15 cellular contexts compared by ENCODE assay signal in genomic region chr21:43959231-43960041, GRCh38. TPM values are rescaled to one million over a fixed set of nuclear protein-coding genes. Genes with fewer than 3 reads are reported as not detected.
DNase-seq lines count a peak whose midpoint lies in the region; ATAC-seq, FAIRE-seq and TF ChIP-seq lines count a peak whose summit lies in the region.
"Had no signal": no experiment of that assay in that cellular context is flagged by ENCODE, and none has a peak within 500 bp of the region (broad histone marks: within the 10 kb centered on the region; RNA-seq: fewer than 3 reads in every experiment).

No MANE protein-coding gene starts in this region.

- CTCF ChIA-PET in HepG2 (lab: Yijun Ruan, JAX; ENCODE audit: low intra/inter-chr PET ratio, low total read pairs), result no interaction called here

- H3K9ac ChIP-seq in HepG2 (ENCODE audit: insufficient read depth, low read depth, low read length), result no peak overlapping the region

- peak; percentile 37 for ATAC-seq in activated naive CD8-positive, alpha-beta T cell treated with anti-CD3 and anti-CD28 coated beads, Interleukin-2, amount 10 ng/mL, durations not matched to agents 7 days and 5 days (ENCODE audit: low read depth)
- ATAC-seq in RWPE2 (ENCODE audit: low read depth) (0 out of 3 replicates have a peak, but pooled peaks have one; percentile 14), HepG2 (no peak; the same call in 1 of the 3 replicates), upper lobe of right lung (peak; percentile 11)
- ATAC-seq: left cardiac atrium, sciatic nerve had no signal

- no peak for TF ChIP-seq CTCF in RWPE2 (IDR thresholded peaks at IDR 0.05; ENCODE audit: poor library complexity, severe bottlenecking)
- TF ChIP-seq CTCF in HepG2 (CRISPR knock-in tag; IDR thresholded peaks at IDR 0.05), result no peak
- no peak for TF ChIP-seq CTCF in upper lobe of right lung (IDR thresholded peaks at IDR 0.05)

- no TSS peak for BruUV-seq in HepG2 (replicated peaks; lab: Mats Ljungman, UMichigan)

- TF ChIP-seq POLR2A in HepG2 (IDR thresholded peaks at IDR 0.05; ENCODE audit: insufficient read depth in 1 of 2, low read depth in 2 of 2, low read length in 2 of 2), result no peak

- no peak overlapping the region for H3K27ac Mint-ChIP-seq in activated naive CD8-positive, alpha-beta T cell treated with anti-CD3 and anti-CD28 coated beads, Interleukin-2, amount 10 ng/mL, durations not matched to agents 7 days and 5 days
- no peak overlapping the region for H3K27ac Mint-ChIP-seq in activated naive CD8-positive, alpha-beta T cell treated with anti-CD3 and anti-CD28 coated beads for 36 hours

- H3K9me3 ChIP-seq in RWPE2 (ENCODE audit: severe bottlenecking) (no peaks in the 10 kb centered on the region), HepG2 (ENCODE audit: low read length) (no peaks in the 10 kb centered on the region), upper lobe of right lung (no peaks in the 10 kb centered on the region)
- H3K9me3 ChIP-seq: ascending aorta had no signal

- no peak for TF ChIP-seq RAD21 in HepG2 (CRISPR knock-in tag; IDR thresholded peaks at IDR 0.05)

- no peak overlapping the region for H2AFZ ChIP-seq in HepG2 (ENCODE audit: low read length)

- H3K4me3 Mint-ChIP-seq in activated naive CD8-positive, alpha-beta T cell treated with anti-CD3 and anti-CD28 coated beads, Interleukin-2, amount 10 ng/mL, durations not matched to agents 7 days and 5 days, result no peak overlapping the region
- H3K4me3 Mint-ChIP-seq in activated naive CD8-positive, alpha-beta T cell treated with anti-CD3 and anti-CD28 coated beads for 36 hours, result no peak overlapping the region

- peaks cover 8% of the 10 kb centered on the region; the same call in 1 of the 2 replicates for H3K36me3 ChIP-seq in RWPE2 (ENCODE audit: low read depth)
- H3K36me3 ChIP-seq in HepG2 (replicated peaks in 1 of 2; ENCODE audit: control insufficient read depth in 1 of 2, insufficient read depth in 2 of 2, low read length in 2 of 2), result peaks cover 12 to 25% of the 10 kb centered on the region in 2 experiments; a peak in 4 of 5 replicates
- H3K36me3 ChIP-seq in upper lobe of right lung, result peaks cover 22% of the 10 kb centered on the region

- H3K27ac ChIP-seq in RWPE2 (ENCODE audit: poor library complexity, severe bottlenecking), result no peak overlapping the region
- H3K27ac ChIP-seq in HepG2 (ENCODE audit: extremely low read length, insufficient read depth, low read length), result no peak overlapping the region
- no peak overlapping the region for H3K27ac ChIP-seq in upper lobe of right lung
- H3K27ac ChIP-seq: ascending aorta had no signal

- H3K27me3 Mint-ChIP-seq in activated naive CD8-positive, alpha-beta T cell treated with anti-CD3 and anti-CD28 coated beads, Interleukin-2, amount 10 ng/mL, durations not matched to agents 7 days and 5 days, result no peaks in the 10 kb centered on the region
- H3K27me3 Mint-ChIP-seq in activated naive CD8-positive, alpha-beta T cell treated with anti-CD3 and anti-CD28 coated beads for 36 hours, result no peaks in the 10 kb centered on the region

- DNase-seq in activated naive CD8-positive, alpha-beta T cell treated with anti-CD3 and anti-CD28 coated beads, Interleukin-2, amount 10 ng/mL, durations not matched to agents 7 days and 5 days, result peak; percentile 50
- DNase-seq in activated naive CD8-positive, alpha-beta T cell treated with anti-CD3 and anti-CD28 coated beads for 36 hours, result no peak
- DNase-seq in RWPE2 (ENCODE audit: low spot score), result no peak
- no peak for DNase-seq in HepG2 (ENCODE audit: low spot score)
- DNase-seq in upper lobe of right lung, result no peak
- DNase-seq in EL, result no peak
- DNase-seq in stimulated activated naive CD4-positive, alpha-beta T cell (lab: John Stamatoyannopoulos, UW), result no peak
- DNase-seq in HuH-7.5 (ENCODE audit: low spot score), result no peak
- DNase-seq: Kasumi-1, left cardiac atrium, midbrain, NCI-H1105, substantia nigra had no signal

- no peak for TF ChIP-seq EP300 in HepG2 (IDR thresholded peaks at IDR 0.05; ENCODE audit: low read depth in 2 of 2, low read length in 2 of 2)
- no peak for TF ChIP-seq EP300 in HepG2 (CRISPR knock-in tag; IDR thresholded peaks at IDR 0.05; ENCODE audit: borderline replicate concordance)

- no peak overlapping the region for H3K4me2 ChIP-seq in HepG2 (ENCODE audit: low read depth, low read length)

- no peaks in the 10 kb centered on the region for H3K79me2 ChIP-seq in HepG2 (ENCODE audit: insufficient read depth, low read length)

- H3K4me1 ChIP-seq in RWPE2 (ENCODE audit: insufficient read depth, poor library complexity, severe bottlenecking) (no peaks in the 10 kb centered on the region), HepG2 (ENCODE audit: insufficient read depth, low read length) (no peaks in the 10 kb centered on the region; the same call in 1 of the 2 replicates), upper lobe of right lung (no peaks in the 10 kb centered on the region)
- H3K4me1 ChIP-seq: ascending aorta had no signal

- H3K27me3 ChIP-seq in RWPE2 (ENCODE audit: insufficient read depth, poor library complexity, severe bottlenecking), result no peaks in the 10 kb centered on the region
- no peaks in the 10 kb centered on the region for H3K27me3 ChIP-seq in HepG2 (ENCODE audit: control insufficient read depth in 1 of 2, insufficient read depth in 2 of 2, low read length in 2 of 2)
- H3K27me3 ChIP-seq in upper lobe of right lung, result no peaks in the 10 kb centered on the region
- H3K27me3 ChIP-seq: ascending aorta had no signal

- in situ Hi-C loops in HepG2 (cut with HindIII; ENCODE audit: extremely low pct_ligation_motif_present, low pct_unique_long_range_greater_than_20kb), result no loop called here

- H3K36me3 Mint-ChIP-seq in activated naive CD8-positive, alpha-beta T cell treated with anti-CD3 and anti-CD28 coated beads, Interleukin-2, amount 10 ng/mL, durations not matched to agents 7 days and 5 days, result peaks cover 31% of the 10 kb centered on the region
- peaks cover 29% of the 10 kb centered on the region for H3K36me3 Mint-ChIP-seq in activated naive CD8-positive, alpha-beta T cell treated with anti-CD3 and anti-CD28 coated beads for 36 hours

- intact Hi-C loops in HepG2 (cut with micrococcal nuclease; ENCODE audit: unreplicated experiment) (no loop called here), upper lobe of right lung (cut with DNase I) (no loop called here)

- 94% methylated on average over 17 of the region's 37 CpGs for WGBS in HepG2 (ENCODE audit: low lambda C conversion rate)

- FAIRE-seq in HepG2 (lab: Jason Lieb, UNC), result no peak

- H3K4me1 Mint-ChIP-seq in activated naive CD8-positive, alpha-beta T cell treated with anti-CD3 and anti-CD28 coated beads, Interleukin-2, amount 10 ng/mL, durations not matched to agents 7 days and 5 days, result peaks cover 7% of the 10 kb centered on the region
- H3K4me1 Mint-ChIP-seq in activated naive CD8-positive, alpha-beta T cell treated with anti-CD3 and anti-CD28 coated beads for 36 hours, result peaks cover 24% of the 10 kb centered on the region

- H4K20me1 ChIP-seq in HepG2 (ENCODE audit: insufficient read depth, low read length), result no peaks in the 10 kb centered on the region

- H3K4me3 ChIP-seq in RWPE2 (ENCODE audit: severe bottlenecking) (no peak overlapping the region), HepG2 (replicated peaks in 1 of 3; ENCODE audit: insufficient read depth in 1 of 3, low read depth in 2 of 3, low read length in 3 of 3) (no peak overlapping the region), upper lobe of right lung (no peak overlapping the region)
- H3K4me3 ChIP-seq: ascending aorta had no signal

- POLR2A ChIA-PET in activated naive CD8-positive, alpha-beta T cell treated with anti-CD3 and anti-CD28 coated beads, Interleukin-2, amount 10 ng/mL, durations not matched to agents 7 days and 5 days (lab: Charles Lee), result interaction anchor here (0.8 kb wide), 1 partner anchor 191 kb away, joined by 3 read pairs; no protein-coding TSS in a partner anchor
- POLR2A ChIA-PET in HepG2 (lab: Yijun Ruan, JAX), result interaction anchor here (0.6 kb wide), 1 partner anchor 67 kb away, joined by 3 read pairs; no protein-coding TSS in a partner anchor

- no peaks in the 10 kb centered on the region for H3K9me3 Mint-ChIP-seq in activated naive CD8-positive, alpha-beta T cell treated with anti-CD3 and anti-CD28 coated beads, Interleukin-2, amount 10 ng/mL, durations not matched to agents 7 days and 5 days
- peaks cover 8% of the 10 kb centered on the region for H3K9me3 Mint-ChIP-seq in activated naive CD8-positive, alpha-beta T cell treated with anti-CD3 and anti-CD28 coated beads for 36 hours

TF ChIP-seq in HepG2, 621 proteins besides CTCF, POLR2A, EP300 and RAD21 (continues in another document):
- TF ChIP-seq HNRNPL (IDR thresholded peaks at IDR 0.05; ENCODE audit: low read depth, low read length), result peak; percentile 62; the same call in 1 of the 2 replicates

RNA-seq across cellular contexts. Expression of gene TRAPPC10, which starts 52.7 kb away (rescaled TPM):
- total RNA-seq in activated naive CD8-positive, alpha-beta T cell treated with anti-CD3 and anti-CD28 coated beads, Interleukin-2, amount 10 ng/mL, durations not matched to agents 7 days and 5 days, result 10 to 100 TPM; 77.9 to 82.7 TPM
- 10 to 100 TPM; 42.4 to 44.4 TPM for total RNA-seq in activated naive CD8-positive, alpha-beta T cell treated with anti-CD3 and anti-CD28 coated beads for 36 hours
- total RNA-seq in HepG2 (2016; rRNA removed; fragmentation: Illumina TruSeq; extraction: Trizol) (15.2 and 16.5 TPM in 2 replicates), upper lobe of right lung (42.6 TPM)
- 16.6 and 17.0 TPM in 2 replicates for total RNA-seq in HepG2 (2016; cell fraction: cytosol; rRNA removed; fragmentation: Illumina TruSeq; extraction: Trizol; ENCODE audit: low read depth)
- total RNA-seq in HepG2 (2016; cell fraction: insoluble cytoplasmic fraction; rRNA removed; fragmentation: Illumina TruSeq; extraction: Trizol), result 12.6 and 17.1 TPM in 2 replicates
- 18.2 and 18.5 TPM in 2 replicates for total RNA-seq in HepG2 (2016; cell fraction: membrane; rRNA removed; fragmentation: Illumina TruSeq; extraction: Trizol)
- total RNA-seq in HepG2 (2016; cell fraction: nucleus; rRNA removed; fragmentation: Illumina TruSeq; extraction: Trizol), result 25.8 and 26.3 TPM in 2 replicates
- polyA plus RNA-seq in HepG2 (2011; rRNA removed), result 10.6 TPM in 2 replicates
- polyA plus RNA-seq in HepG2 (2011; cell fraction: cytosol; rRNA removed), result 6.4 and 7.4 TPM in 2 replicates
- 33.8 and 34.4 TPM in 2 replicates for polyA plus RNA-seq in HepG2 (2011; cell fraction: nucleus; rRNA removed)
- polyA plus RNA-seq in HepG2 (2012), result 9.8 and 12.7 TPM in 2 replicates
- polyA plus RNA-seq in HepG2 (2016; cell fraction: cytosol; fragmentation: Illumina TruSeq; extraction: Trizol; ENCODE audit: low read depth), result 12.1 and 12.5 TPM in 2 replicates
- polyA plus RNA-seq in HepG2 (2016; cell fraction: insoluble cytoplasmic fraction; fragmentation: Illumina TruSeq; extraction: Trizol; ENCODE audit: low read depth), result 9.5 and 11.9 TPM in 2 replicates
- polyA plus RNA-seq in HepG2 (2016; cell fraction: membrane; fragmentation: Illumina TruSeq; extraction: Trizol; ENCODE audit: low read depth), result 10.0 and 10.8 TPM in 2 replicates
- polyA plus RNA-seq in HepG2 (2016; cell fraction: nucleus; fragmentation: Illumina TruSeq; extraction: Trizol; ENCODE audit: insufficient read depth, low read depth), result 30.3 and 54.6 TPM in 2 replicates
- polyA minus RNA-seq in HepG2 (2011; rRNA and poly(A)+ RNA removed; ENCODE audit: low replicate concordance), result 19.6 and 41.6 TPM in 2 replicates
- 6.8 and 7.4 TPM in 2 replicates for polyA minus RNA-seq in HepG2 (2011; cell fraction: cytosol; rRNA and poly(A)+ RNA removed)
- 27.6 and 28.3 TPM in 2 replicates for polyA minus RNA-seq in HepG2 (2011; cell fraction: nucleus; rRNA and poly(A)+ RNA removed)
